ENCODE assay signal across 23 cellular contexts in genomic region chr4:70914631-70915030, GRCh38. TPM values are rescaled to one million over a fixed set of nuclear protein-coding genes. Genes with fewer than 3 reads are reported as not detected.
DNase-seq lines count a peak whose midpoint lies in the region; ATAC-seq and TF ChIP-seq lines count a peak whose summit lies in the region.
"Had no signal": no experiment of that assay in that cellular context is flagged by ENCODE, and none has a peak within 500 bp of the region (broad histone marks: within the 10 kb centered on the region; RNA-seq: fewer than 3 reads in every experiment).

No MANE protein-coding gene starts in this region.

- no peak for TF ChIP-seq CTCF in left ventricle myocardium inferior (IDR thresholded peaks at IDR 0.05; ENCODE audit: borderline replicate concordance)
- TF ChIP-seq CTCF in WTC11 (IDR thresholded peaks at IDR 0.05): no peak
- no peak for TF ChIP-seq CTCF in right lobe of liver (IDR thresholded peaks at IDR 0.05)
- no peak for TF ChIP-seq CTCF in upper lobe of left lung (IDR thresholded peaks at IDR 0.05)

- H3K36me3 ChIP-seq in left ventricle myocardium inferior (no peaks in the 10 kb centered on the region), right lobe of liver (no peaks in the 10 kb centered on the region), upper lobe of left lung (no peaks in the 10 kb centered on the region)

- H3K36me3 Mint-ChIP-seq in WTC11: peaks cover 29% of the 10 kb centered on the region

- no peaks in the 10 kb centered on the region for H3K27me3 Mint-ChIP-seq in WTC11 (ENCODE audit: low read depth)
- H3K27me3 Mint-ChIP-seq: naive thymus-derived CD4-positive, alpha-beta T cell; progenitor cell of endocrine pancreas had no signal

- H3K27ac Mint-ChIP-seq in WTC11: 0 out of 2 replicates have a peak overlapping the region, but pooled peaks have one; percentile 13
- H3K27ac Mint-ChIP-seq: naive thymus-derived CD4-positive, alpha-beta T cell; progenitor cell of endocrine pancreas had no signal

- H3K4me1 Mint-ChIP-seq in WTC11: peaks cover 7% of the 10 kb centered on the region

- peaks cover 9% of the 10 kb centered on the region for H3K9me3 Mint-ChIP-seq in WTC11

- H3K9me3 ChIP-seq in right cardiac atrium (ENCODE audit: control insufficient read depth, low read length): no peaks in the 10 kb centered on the region
- no peaks in the 10 kb centered on the region for H3K9me3 ChIP-seq in left ventricle myocardium inferior (replicated peaks)
- no peaks in the 10 kb centered on the region for H3K9me3 ChIP-seq in right lobe of liver
- no peaks in the 10 kb centered on the region for H3K9me3 ChIP-seq in upper lobe of left lung

- H3K27ac ChIP-seq in right cardiac atrium (ENCODE audit: low read length): no peak overlapping the region
- no peak overlapping the region for H3K27ac ChIP-seq in left ventricle myocardium inferior (replicated peaks)
- H3K27ac ChIP-seq in right lobe of liver: no peak overlapping the region
- H3K27ac ChIP-seq in upper lobe of left lung: peak overlapping the region in 3 of 4 donors; percentile 46 to 59 (median 47)

- ATAC-seq in right cardiac atrium (peak; percentile 48 to 68), WTC11 (no peak), right lobe of liver (peak; percentile 71 to 88 (median 74)), upper lobe of left lung (ENCODE audit: low FRiP score in 2 of 2) (peak; percentile 55 to 77), GM18505 (IDR thresholded peaks at IDR 0.05; ENCODE audit: unreplicated experiment) (no peak)
- ATAC-seq: HCT116; naive thymus-derived CD4-positive, alpha-beta T cell had no signal

- intact Hi-C loops in right cardiac atrium (cut with DNase I): no loop called here
- intact Hi-C loops in left ventricle myocardium inferior (cut with micrococcal nuclease): no loop called here
- intact Hi-C loops in right lobe of liver (cut with DNase I): no loop called here

- WGBS in right cardiac atrium: 50% methylated on average over 2 of the region's 2 CpGs
- WGBS in right lobe of liver (ENCODE audit: insufficient coverage, low coverage, low lambda C conversion rate, missing lambda C conversion rate): 40% methylated on average over 2 of the region's 2 CpGs
- 47 to 70% methylated on average over 2 of the region's 2 CpGs for WGBS in upper lobe of left lung, 2 donors

- TF ChIP-seq EP300 in upper lobe of left lung (IDR thresholded peaks at IDR 0.05): no peak

- TF ChIP-seq POLR2A in right lobe of liver (IDR thresholded peaks at IDR 0.05) (no peak), upper lobe of left lung (IDR thresholded peaks at IDR 0.05) (no peak), GM18505 (IDR thresholded peaks at IDR 0.05; ENCODE audit: borderline replicate concordance, extremely low read depth, insufficient read depth, insufficient read length) (no peak)

- H3K4me3 Mint-ChIP-seq in WTC11: no peak overlapping the region

- H3K27me3 ChIP-seq in right cardiac atrium (ENCODE audit: control insufficient read depth, insufficient read depth) (no peaks in the 10 kb centered on the region), left ventricle myocardium inferior (ENCODE audit: low read depth) (no peaks in the 10 kb centered on the region), right lobe of liver (no peaks in the 10 kb centered on the region), upper lobe of left lung (no peaks in the 10 kb centered on the region)

- DNase-seq in right cardiac atrium (peak in 1 of 3 donors; percentile 55), left ventricle myocardium inferior (no peak), WTC11 (ENCODE audit: low spot score) (no peak), right lobe of liver (peak in 1 of 3 donors; percentile 44), upper lobe of left lung (peak in 1 of 2 donors; percentile 43), KG1 (lab: John Stamatoyannopoulos, UW) (no peak), H4 (ENCODE audit: low spot score) (no peak)
- DNase-seq: activated CD4-positive, alpha-beta T cell treated with anti-CD3 and anti-CD28 coated beads, Interleukin-2, amount 50 U/mL, for 1 hour; activated CD8-positive, alpha-beta memory T cell treated with anti-CD3 and anti-CD28 coated beads, Interleukin-2, amount 50 U/mL, for 48 hours; activated gamma-delta T cell; amniotic stem cell; C1 segment of cervical spinal cord; central memory CD4-positive, alpha-beta T cell; effector CD4-positive, alpha-beta T cell; mammary epithelial cell; naive thymus-derived CD4-positive, alpha-beta T cell; NCI-H187; NCI-H446; NK-92 treated with Interleukin-12 subunit alpha and Interleukin-12 subunit beta, amount 100 ng/mL, for 24 hours; RPMI8226 had no signal

- H3K4me3 ChIP-seq in right cardiac atrium (ENCODE audit: low read length): no peak overlapping the region
- H3K4me3 ChIP-seq in left ventricle myocardium inferior: no peak overlapping the region
- no peak overlapping the region for H3K4me3 ChIP-seq in right lobe of liver
- H3K4me3 ChIP-seq in upper lobe of left lung: peak overlapping the region in 2 of 4 donors; percentile 22 to 40

- CTCF ChIA-PET in WTC11 (lab: Charles Lee): no interaction called here

- POLR2A ChIA-PET in WTC11 (lab: Charles Lee): interaction anchor here (0.9 kb wide), 1 partner anchor 12 kb away, joined by 3 read pairs; the partner anchor contains the start of gene MOB1B

- no peaks in the 10 kb centered on the region for H3K4me1 ChIP-seq in right cardiac atrium (ENCODE audit: control insufficient read depth, insufficient read depth, low read length)
- H3K4me1 ChIP-seq in left ventricle myocardium inferior: peaks cover 16% of the 10 kb centered on the region
- peaks cover 0 to 14% (median 5%) of the 10 kb centered on the region in 4 donors for H3K4me1 ChIP-seq in right lobe of liver
- peaks cover 6 to 15% (median 11%) of the 10 kb centered on the region in 4 donors for H3K4me1 ChIP-seq in upper lobe of left lung

TF ChIP-seq in WTC11, 78 proteins besides CTCF, POLR2A, EP300 and RAD21 (continues in another document):
- TF ChIP-seq E2F4 (CRISPR knock-in tag; IDR thresholded peaks at IDR 0.05; ENCODE audit: borderline replicate concordance, low read depth) (no peak), RELA (CRISPR knock-in tag; IDR thresholded peaks at IDR 0.05; ENCODE audit: borderline replicate concordance) (no peak), FOXK1 (CRISPR knock-in tag; IDR thresholded peaks at IDR 0.05) (no peak), ZSCAN18 (CRISPR knock-in tag; IDR thresholded peaks at IDR 0.05) (no peak), FOXP4 (CRISPR knock-in tag; IDR thresholded peaks at IDR 0.05) (no peak), ZBTB21 (CRISPR knock-in tag; IDR thresholded peaks at IDR 0.05; ENCODE audit: borderline replicate concordance) (no peak)

RNA-seq across cellular contexts. Expression of gene MOB1B, which starts 12.5 kb away (rescaled TPM):
- 10 to 100 TPM; 16.9 to 26.2 (median 19.4) TPM for total RNA-seq in right cardiac atrium
- polyA plus RNA-seq in right cardiac atrium: 5.6 TPM
- 18.3 TPM for total RNA-seq in left ventricle myocardium inferior
- total RNA-seq in WTC11 (2021): 26.1 to 28.6 TPM (median 28.0 TPM) in 3 replicates
- 10 to 100 TPM in 1 of 6 experiments, 1 to 10 TPM in 5; 4.4 to 13.0 (median 6.5) TPM for total RNA-seq in right lobe of liver
- 10 to 100 TPM; 10.5 to 34.3 (median 24.2) TPM for total RNA-seq in upper lobe of left lung
- total RNA-seq in H4 (2014; rRNA removed; shearing (Covaris generic)): 5.9 and 6.0 TPM in 2 replicates

Comparison
In these comparisons a context has a peak if more than half of its experiments do, and no peak if none do; other contexts are left out.
1. ATAC-seq: peak in right cardiac atrium (2 of 2), right lobe of liver (4 of 4) and upper lobe of left lung (2 of 2); none in WTC11 (single experiment) and GM18505 (single experiment).
2. H3K27ac ChIP-seq: peak in upper lobe of left lung (3 of 4); none in right cardiac atrium (single experiment), left ventricle myocardium inferior (single experiment) and right lobe of liver (0 of 3).